Comparison of ENCODE assay signal across 8 cellular contexts in the genomic region with DNA sequence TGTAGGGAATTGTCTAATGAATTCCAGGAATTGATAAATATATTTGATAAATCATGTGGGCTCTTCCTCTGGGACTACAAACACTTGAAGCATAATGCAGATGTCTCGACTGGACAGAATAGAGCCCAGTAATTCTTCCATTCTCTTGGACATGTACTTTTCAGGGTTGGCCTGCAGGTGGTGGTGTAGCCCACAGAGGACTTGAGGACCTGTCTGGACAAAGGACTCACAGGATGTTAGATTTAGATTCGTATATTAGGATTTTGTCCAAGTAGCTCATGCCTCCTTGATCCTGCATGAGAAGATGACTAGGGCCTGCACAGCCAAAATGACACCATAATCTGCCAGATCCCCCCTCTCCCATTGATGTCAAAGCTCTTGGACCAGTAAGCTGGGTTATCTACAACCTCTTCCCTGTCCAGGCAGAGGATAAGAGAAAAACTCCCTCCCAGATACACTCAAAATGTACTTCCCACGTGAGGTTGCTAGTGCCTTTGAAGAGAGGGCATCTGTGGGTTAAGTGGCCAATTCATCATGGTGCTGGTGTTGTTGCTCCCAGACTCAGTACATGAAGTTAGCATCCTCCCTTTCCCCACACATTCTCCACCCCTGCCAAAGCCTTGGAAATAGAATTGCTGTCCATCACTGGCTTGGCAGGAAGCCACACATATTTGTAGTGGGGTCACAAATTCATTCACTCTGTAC.
DNase-seq lines count a peak whose midpoint lies in the region; ATAC-seq, FAIRE-seq and TF ChIP-seq lines count a peak whose summit lies in the region.

No MANE protein-coding gene starts in this region.

- TF ChIP-seq EP300 in H1 (IDR thresholded peaks at IDR 0.05; ENCODE audit: borderline replicate concordance in 1 of 2, low read depth in 2 of 2, low read length in 2 of 2) (no peak), stomach (IDR thresholded peaks at IDR 0.05) (no peak)

- H3K4me2 ChIP-seq in H1 (ENCODE audit: insufficient read depth in 1 of 2, low read depth in 2 of 2, low read length in 2 of 2) (no peak overlapping the region), mesendoderm (ENCODE audit: low read length) (no peak overlapping the region)

- H4K20me1 ChIP-seq in H1 (replicated peaks in 1 of 2; ENCODE audit: control insufficient read depth in 1 of 2, insufficient read depth in 2 of 2, low read length in 2 of 2), result no peaks in the 10 kb centered on the region

- no peak overlapping the region for H3K4ac ChIP-seq in H1 (replicated peaks; ENCODE audit: insufficient read length, low read depth, low read length)
- H3K4ac ChIP-seq in mesendoderm (ENCODE audit: low read depth, low read length), result no peak overlapping the region

- CTCF ChIA-PET in H1 (lab: Charles Lee; ENCODE audit: partially characterized antibody), result interaction anchor here (0.6 to 4.9 kb wide), 27 partner anchors 8 to 1509 kb away, joined by 3 to 46 read pairs (median 3); no protein-coding TSS in a partner anchor

- H3K79me1 ChIP-seq in H1 (ENCODE audit: low read depth, low read length), result no peaks in the 10 kb centered on the region
- H3K79me1 ChIP-seq in mesendoderm (ENCODE audit: low read length), result no peaks in the 10 kb centered on the region

- peak; percentile 80 to 87 for TF ChIP-seq RAD21 in H1 (IDR thresholded peaks at IDR 0.05 in 1 of 2, conservative IDR thresholded peaks at IDR 0.05 in 1 of 2; ENCODE audit: low read depth in 2 of 2, low read length in 2 of 2)

- no peak overlapping the region for H3K9ac ChIP-seq in H1 (replicated peaks in 1 of 4; ENCODE audit: extremely low read depth in 1 of 4, low read depth in 3 of 4, low read length in 3 of 4)
- H3K9ac ChIP-seq in mesendoderm (ENCODE audit: low read length), result no peak overlapping the region

- H3K4me3 ChIP-seq in H1 (ENCODE audit: extremely low read depth in 1 of 4, insufficient read depth in 2 of 4, low read depth in 3 of 4, low read length in 4 of 4), result no peak overlapping the region
- no peak overlapping the region for H3K4me3 ChIP-seq in mesendoderm (ENCODE audit: low read length)
- H3K4me3 ChIP-seq in stomach, result no peak overlapping the region

- H2BK15ac ChIP-seq in H1 (ENCODE audit: low read length) (0 out of 2 replicates have a peak overlapping the region, but pooled peaks have one; percentile 26), mesendoderm (replicated peaks; ENCODE audit: low read depth) (no peak overlapping the region)

- H2BK12ac ChIP-seq in H1 (ENCODE audit: low read depth, low read length), result 0 out of 2 replicates have a peak overlapping the region, but pooled peaks have one; percentile 41

- no peaks in the 10 kb centered on the region for H3K36me3 ChIP-seq in H1 (ENCODE audit: control insufficient read depth in 2 of 4, insufficient read depth in 4 of 4, low read length in 3 of 4)
- no peaks in the 10 kb centered on the region for H3K36me3 ChIP-seq in mesendoderm (ENCODE audit: control insufficient read depth, insufficient read depth, low read length)
- H3K36me3 ChIP-seq in stomach, result no peaks in the 10 kb centered on the region

- DNase-seq in NCI-H2107 treated with DMSO at 0.1 percent for 48 hours (lab: John Stamatoyannopoulos, UW; ENCODE audit: unreplicated experiment), result peak; percentile 15
- no peak for DNase-seq in NCI-H2107 (lab: John Stamatoyannopoulos, UW)
- DNase-seq in NCI-H2227 (lab: John Stamatoyannopoulos, UW; ENCODE audit: unreplicated experiment), result peak; percentile 52
- peak; percentile 43 for DNase-seq in activated CD4-positive, alpha-beta T cell treated with anti-CD3 and anti-CD28 coated beads, Interleukin-2, amount 50 U/mL, for 1 hour
- DNase-seq in H1 (ENCODE audit: low read depth in 1 of 2, low spot score in 2 of 2), result peak in 1 of 2 experiments; percentile 59
- peak; percentile 58 for DNase-seq in mesendoderm
- peak; percentile 65 for DNase-seq in stomach

- H3K4me1 ChIP-seq in H1 (replicated peaks in 1 of 4; ENCODE audit: control insufficient read depth in 3 of 4, insufficient read depth in 4 of 4, low read length in 3 of 4) (no peaks in the 10 kb centered on the region), mesendoderm (ENCODE audit: control insufficient read depth, low read depth, low read length) (no peaks in the 10 kb centered on the region), stomach (peaks cover 0 to 8% (median 2%) of the 10 kb centered on the region in 4 donors)

- H4K5ac ChIP-seq in H1 (ENCODE audit: insufficient read length, low read depth, low read length) (no peak overlapping the region), mesendoderm (ENCODE audit: low read length) (no peak overlapping the region)

- no peak overlapping the region for H3K18ac ChIP-seq in H1 (ENCODE audit: extremely low read depth, low read length)
- H3K18ac ChIP-seq in mesendoderm (ENCODE audit: low read length), result no peak overlapping the region

- no peak for TF ChIP-seq POLR2A in H1 (IDR thresholded peaks at IDR 0.05; ENCODE audit: control extremely low read depth in 1 of 2, low read depth in 2 of 2, low read length in 2 of 2)
- no peak for TF ChIP-seq POLR2A in stomach (IDR thresholded peaks at IDR 0.05)

- POLR2A ChIA-PET in H1 (lab: Charles Lee; ENCODE audit: partially characterized antibody), result interaction anchor here (1.4 kb wide), 1 partner anchor 10 kb away, joined by 3 read pairs; no protein-coding TSS in a partner anchor

- no peak overlapping the region for H3K14ac ChIP-seq in H1 (ENCODE audit: insufficient read length)

- ATAC-seq in HG02588 (IDR thresholded peaks at IDR 0.05; ENCODE audit: unreplicated experiment), result peak; percentile 74

- no peak overlapping the region for H2BK20ac ChIP-seq in H1 (ENCODE audit: low read length)

- H3K27ac ChIP-seq in H1 (ENCODE audit: low read depth, low read length), result no peak overlapping the region
- H3K27ac ChIP-seq in mesendoderm (ENCODE audit: low read depth, low read length), result no peak overlapping the region
- no peak overlapping the region for H3K27ac ChIP-seq in stomach

- H4K8ac ChIP-seq in H1 (ENCODE audit: extremely low read depth, insufficient read depth, low read length) (no peak overlapping the region), mesendoderm (ENCODE audit: low read depth, low read length) (no peak overlapping the region)

- TF ChIP-seq CTCF in H1 (IDR thresholded peaks at IDR 0.05; ENCODE audit: control extremely low read depth in 1 of 3, insufficient read depth in 1 of 3, low read depth in 1 of 3, low read length in 3 of 3), result peak; percentile 59 to 79 (median 66)
- TF ChIP-seq CTCF in stomach (IDR thresholded peaks at IDR 0.05), result peak in 5 of 7 experiments; percentile 53 to 66 (median 61)

- no peak overlapping the region for H4K91ac ChIP-seq in H1 (replicated peaks; ENCODE audit: insufficient read length, low read length)

- H2AFZ ChIP-seq in H1 (ENCODE audit: low read length), result peak overlapping the region; percentile 74

- no peaks in the 10 kb centered on the region for H3K79me2 ChIP-seq in H1 (ENCODE audit: control insufficient read depth in 1 of 2, insufficient read depth in 2 of 2, low read length in 2 of 2)
- no peaks in the 10 kb centered on the region for H3K79me2 ChIP-seq in mesendoderm (ENCODE audit: control insufficient read depth, insufficient read depth, low read length)

- intact Hi-C loops in stomach (cut with DNase I; ENCODE audit: low total_unique reads), result no loop called here

- no peaks in the 10 kb centered on the region for H3K9me3 ChIP-seq in H1 (ENCODE audit: insufficient read depth in 2 of 2, low read depth in 1 of 2, low read length in 1 of 2)
- H3K9me3 ChIP-seq in stomach, result no peaks in the 10 kb centered on the region

- WGBS in H1 (ENCODE audit: extremely low coverage in 1 of 2, insufficient coverage in 1 of 2, insufficient read length in 1 of 2, insufficient replicate concordance in 2 of 2, low coverage in 1 of 2, low lambda C conversion rate in 2 of 2, missing lambda C conversion rate in 1 of 2), 2 experiments, result 72% methylated on average over 3 of the region's 3 CpGs; no CpG with 5 or more reads in 1 of the 2 experiments
- WGBS in mesendoderm (ENCODE audit: extremely low coverage, insufficient coverage, low lambda C conversion rate), result no CpG with 5 or more reads among the region's 3 CpGs
- 17 to 36% (median 19%) methylated on average over 3 of the region's 3 CpGs for WGBS in stomach, 5 donors

- no peak overlapping the region for H3K56ac ChIP-seq in H1 (replicated peaks; ENCODE audit: insufficient read length, low read depth, low read length)
- H3K56ac ChIP-seq in mesendoderm (ENCODE audit: low read length), result no peak overlapping the region

- peak; percentile 66 for FAIRE-seq in H1 (lab: Jason Lieb, UNC)

- H2BK5ac ChIP-seq in H1 (ENCODE audit: low read depth, low read length) (no peak overlapping the region), mesendoderm (ENCODE audit: low read length) (no peak overlapping the region)

- H2BK120ac ChIP-seq in H1 (replicated peaks; ENCODE audit: low read depth, low read length) (no peak overlapping the region), mesendoderm (ENCODE audit: low read depth, low read length) (no peak overlapping the region)

- no peak overlapping the region for H3K23ac ChIP-seq in H1 (ENCODE audit: insufficient read length)
- H3K23ac ChIP-seq in mesendoderm (ENCODE audit: low read length), result no peak overlapping the region

- H3K27me3 ChIP-seq in H1 (replicated peaks in 1 of 4; ENCODE audit: control insufficient read depth in 3 of 4, extremely low read depth in 1 of 4, insufficient read depth in 3 of 4, low read length in 3 of 4) (no peaks in the 10 kb centered on the region), mesendoderm (ENCODE audit: insufficient read depth, low read length, poor library complexity) (no peaks in the 10 kb centered on the region), stomach (no peaks in the 10 kb centered on the region)

- H2AK5ac ChIP-seq in H1 (ENCODE audit: low read depth, low read length), result no peak overlapping the region
- H2AK5ac ChIP-seq in mesendoderm (ENCODE audit: low read length), result no peak overlapping the region

- no peaks in the 10 kb centered on the region for H3K23me2 ChIP-seq in H1 (ENCODE audit: low read depth, low read length)

TF ChIP-seq in H1, 55 proteins besides CTCF, POLR2A, EP300 and RAD21 (continues in another document):
- TF ChIP-seq YY1 (IDR thresholded peaks at IDR 0.05; ENCODE audit: low read depth, low read length) (no peak), CHD2 (IDR thresholded peaks at IDR 0.05; ENCODE audit: low read length) (no peak), CHD1 (IDR thresholded peaks at IDR 0.05; ENCODE audit: low read depth, low read length) (no peak), TCF12 (IDR thresholded peaks at IDR 0.05; ENCODE audit: low read depth, low read length) (no peak), GTF2F1 (IDR thresholded peaks at IDR 0.05; ENCODE audit: borderline replicate concordance, low read depth, low read length) (no peak), POU5F1 (IDR thresholded peaks at IDR 0.05; ENCODE audit: low read depth, low read length) (no peak), SUZ12 (IDR thresholded peaks at IDR 0.05; ENCODE audit: low read length) (no peak)
